In the genomic region with DNA sequence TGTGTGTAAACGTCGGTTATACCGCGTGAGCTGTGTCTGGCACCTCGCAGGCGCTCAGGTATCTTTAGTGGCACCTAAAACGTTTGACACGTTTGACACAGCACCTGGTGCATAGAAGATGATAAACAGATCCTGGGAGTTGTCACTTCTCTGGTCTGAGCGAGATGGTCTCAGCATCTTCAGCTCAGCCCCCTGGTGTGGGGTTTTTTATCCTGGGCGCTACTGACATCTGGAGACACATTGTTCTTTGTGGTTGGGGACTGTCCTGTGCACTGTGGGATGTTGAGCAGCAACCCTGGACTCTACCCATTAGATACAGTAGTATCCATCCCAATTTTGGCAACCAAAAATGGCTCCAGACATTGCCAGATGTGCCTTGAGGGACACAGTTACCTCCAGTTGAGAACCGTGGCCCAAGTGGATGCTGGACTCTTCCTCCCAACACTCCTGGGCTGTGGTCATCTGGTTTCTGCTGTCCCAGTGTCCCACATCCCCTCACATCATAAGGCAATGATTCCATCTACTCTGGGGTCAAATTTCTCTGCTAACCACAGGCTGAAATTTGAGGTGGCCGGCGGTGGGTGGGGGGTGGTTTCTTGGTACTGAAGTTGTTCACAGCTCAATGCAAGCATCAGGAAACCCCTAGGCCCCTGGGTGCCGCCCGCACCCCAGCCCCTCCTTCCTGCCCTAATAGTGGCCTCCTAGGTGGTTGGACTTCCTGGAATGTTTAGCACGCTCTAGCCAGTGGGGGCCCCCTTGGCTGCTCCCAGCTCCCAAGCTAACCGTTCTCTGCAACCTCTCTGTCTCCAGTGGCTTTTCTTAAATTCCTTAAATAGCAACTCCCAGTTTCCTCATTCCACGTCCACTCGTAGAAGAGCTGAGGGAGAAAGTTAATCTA, we compare ENCODE assay signal across 1 cellular context.
A peak's percentile ranks its signal among the peaks of the same experiment; 100 is the strongest.
TF ChIP-seq lines count a peak whose summit lies in the region.

No MANE protein-coding gene starts in this region.

TF ChIP-seq in K562, 482 proteins besides CTCF, POLR2A, EP300 and RAD21 (continued from another document):
- TF ChIP-seq, protein P1, sequence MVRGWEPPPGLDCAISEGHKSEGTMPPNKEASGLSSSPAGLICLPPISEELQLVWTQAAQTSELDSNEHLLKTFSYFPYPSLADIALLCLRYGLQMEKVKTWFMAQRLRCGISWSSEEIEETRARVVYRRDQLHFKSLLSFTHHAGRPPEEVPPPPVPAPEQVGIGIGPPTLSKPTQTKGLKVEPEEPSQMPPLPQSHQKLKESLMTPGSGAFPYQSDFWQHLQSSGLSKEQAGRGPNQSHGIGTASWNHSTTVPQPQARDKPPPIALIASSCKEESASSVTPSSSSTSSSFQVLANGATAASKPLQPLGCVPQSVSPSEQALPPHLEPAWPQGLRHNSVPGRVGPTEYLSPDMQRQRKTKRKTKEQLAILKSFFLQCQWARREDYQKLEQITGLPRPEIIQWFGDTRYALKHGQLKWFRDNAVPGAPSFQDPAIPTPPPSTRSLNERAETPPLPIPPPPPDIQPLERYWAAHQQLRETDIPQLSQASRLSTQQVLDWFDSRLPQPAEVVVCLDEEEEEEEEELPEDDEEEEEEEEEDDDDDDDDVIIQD (CRISPR knock-in tag; IDR thresholded peaks at IDR 0.05): no peak
- TF ChIP-seq, protein P2, sequence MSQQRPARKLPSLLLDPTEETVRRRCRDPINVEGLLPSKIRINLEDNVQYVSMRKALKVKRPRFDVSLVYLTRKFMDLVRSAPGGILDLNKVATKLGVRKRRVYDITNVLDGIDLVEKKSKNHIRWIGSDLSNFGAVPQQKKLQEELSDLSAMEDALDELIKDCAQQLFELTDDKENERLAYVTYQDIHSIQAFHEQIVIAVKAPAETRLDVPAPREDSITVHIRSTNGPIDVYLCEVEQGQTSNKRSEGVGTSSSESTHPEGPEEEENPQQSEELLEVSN (IDR thresholded peaks at IDR 0.05; ENCODE audit: borderline replicate concordance in 1 of 2, extremely low read depth in 1 of 2, insufficient read depth in 1 of 2, insufficient read length in 1 of 2, low read depth in 1 of 2, low read length in 1 of 2, poor library complexity in 1 of 2, severe bottlenecking in 1 of 2): no peak
- TF ChIP-seq, protein P3, sequence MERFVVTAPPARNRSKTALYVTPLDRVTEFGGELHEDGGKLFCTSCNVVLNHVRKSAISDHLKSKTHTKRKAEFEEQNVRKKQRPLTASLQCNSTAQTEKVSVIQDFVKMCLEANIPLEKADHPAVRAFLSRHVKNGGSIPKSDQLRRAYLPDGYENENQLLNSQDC (CRISPR knock-in tag; IDR thresholded peaks at IDR 0.05): no peak
- TF ChIP-seq DLX4 (CRISPR knock-in tag; IDR thresholded peaks at IDR 0.05) (no peak), BCOR (IDR thresholded peaks at IDR 0.05) (no peak), ZNF780A (CRISPR knock-in tag; IDR thresholded peaks at IDR 0.05) (no peak), MIER1 (IDR thresholded peaks at IDR 0.05; ENCODE audit: low read depth) (no peak), GABPB1 (CRISPR knock-in tag; IDR thresholded peaks at IDR 0.05) (0 out of 2 replicates have a peak, but pooled peaks have one; percentile 18), SIX5 (IDR thresholded peaks at IDR 0.05; ENCODE audit: borderline replicate concordance in 1 of 2, insufficient read depth in 1 of 2, low read depth in 1 of 2, low read length in 2 of 2) (no peak), TEAD1 (CRISPR knock-in tag; IDR thresholded peaks at IDR 0.05) (peak in 1 of 2 experiments; percentile 50; a peak in 1 of 4 replicates), ZNF785 (CRISPR knock-in tag; IDR thresholded peaks at IDR 0.05) (no peak), ZNF778 (CRISPR knock-in tag; IDR thresholded peaks at IDR 0.05) (no peak), PCBP2 (IDR thresholded peaks at IDR 0.05; ENCODE audit: low read depth, low read length, poor library complexity, severe bottlenecking) (no peak), SAP30 (IDR thresholded peaks at IDR 0.05; ENCODE audit: borderline replicate concordance, insufficient read depth, low read depth, low read length, poor library complexity, severe bottlenecking) (no peak), BRF1 (IDR thresholded peaks at IDR 0.05; ENCODE audit: borderline replicate concordance, extremely low read depth, insufficient read length) (no peak)
- TF ChIP-seq, protein P4, sequence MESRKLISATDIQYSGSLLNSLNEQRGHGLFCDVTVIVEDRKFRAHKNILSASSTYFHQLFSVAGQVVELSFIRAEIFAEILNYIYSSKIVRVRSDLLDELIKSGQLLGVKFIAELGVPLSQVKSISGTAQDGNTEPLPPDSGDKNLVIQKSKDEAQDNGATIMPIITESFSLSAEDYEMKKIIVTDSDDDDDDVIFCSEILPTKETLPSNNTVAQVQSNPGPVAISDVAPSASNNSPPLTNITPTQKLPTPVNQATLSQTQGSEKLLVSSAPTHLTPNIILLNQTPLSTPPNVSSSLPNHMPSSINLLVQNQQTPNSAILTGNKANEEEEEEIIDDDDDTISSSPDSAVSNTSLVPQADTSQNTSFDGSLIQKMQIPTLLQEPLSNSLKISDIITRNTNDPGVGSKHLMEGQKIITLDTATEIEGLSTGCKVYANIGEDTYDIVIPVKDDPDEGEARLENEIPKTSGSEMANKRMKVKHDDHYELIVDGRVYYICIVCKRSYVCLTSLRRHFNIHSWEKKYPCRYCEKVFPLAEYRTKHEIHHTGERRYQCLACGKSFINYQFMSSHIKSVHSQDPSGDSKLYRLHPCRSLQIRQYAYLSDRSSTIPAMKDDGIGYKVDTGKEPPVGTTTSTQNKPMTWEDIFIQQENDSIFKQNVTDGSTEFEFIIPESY (CRISPR knock-in tag; IDR thresholded peaks at IDR 0.05): peak; percentile 59
